11 cellular contexts compared by ENCODE assay signal in genomic region chr16:64478258-64478906, GRCh38.
DNase-seq lines count a peak whose midpoint lies in the region; ATAC-seq and TF ChIP-seq lines count a peak whose summit lies in the region.
"Had no signal": no experiment of that assay in that cellular context is flagged by ENCODE, and none has a peak within 500 bp of the region (broad histone marks: within the 10 kb centered on the region; RNA-seq: fewer than 3 reads in every experiment).

No MANE protein-coding gene starts in this region.

- H3K9me1 ChIP-seq in IMR-90 (ENCODE audit: insufficient read depth, low read length) = no peaks in the 10 kb centered on the region

- H4K91ac ChIP-seq in IMR-90 (ENCODE audit: insufficient read depth, low read depth, low read length) = no peak overlapping the region

- H2BK120ac ChIP-seq in IMR-90 (ENCODE audit: low read depth, low read length) = no peak overlapping the region

- no peak overlapping the region for H3K56ac ChIP-seq in IMR-90 (ENCODE audit: extremely low read depth, insufficient read depth, low read length)

- H2AK5ac ChIP-seq in IMR-90 (ENCODE audit: low read depth, low read length) = no peak overlapping the region

- H2BK20ac ChIP-seq in IMR-90 (ENCODE audit: low read depth, low read length) = no peak overlapping the region

- H2BK15ac ChIP-seq in IMR-90 (ENCODE audit: low read depth, low read length) = no peak overlapping the region

- no peak overlapping the region for H3K4me3 ChIP-seq in AG09309 (ENCODE audit: control insufficient read depth, low read depth, low read length)
- no peak overlapping the region for H3K4me3 ChIP-seq in IMR-90 (ENCODE audit: insufficient read depth, low read depth, low read length)
- H3K4me3 ChIP-seq in endodermal cell (ENCODE audit: low read length) = no peak overlapping the region
- H3K4me3 ChIP-seq: BLaER1, SJSA1 had no signal

- H2AK9ac ChIP-seq in IMR-90 (replicated peaks; ENCODE audit: low read depth, low read length, poor library complexity) = no peak overlapping the region

- no peaks in the 10 kb centered on the region for H3K9me3 ChIP-seq in IMR-90 (ENCODE audit: control insufficient read depth, insufficient read depth, low read length)
- H3K9me3 ChIP-seq in endodermal cell (ENCODE audit: control insufficient read depth, low read length) = no peaks in the 10 kb centered on the region
- H3K9me3 ChIP-seq: BLaER1, SJSA1 had no signal

- no peak overlapping the region for H3K23ac ChIP-seq in IMR-90 (ENCODE audit: low read depth, low read length)

- no peaks in the 10 kb centered on the region for H3K9me3 Mint-ChIP-seq in endodermal cell

- TF ChIP-seq RAD21 in IMR-90 (IDR thresholded peaks at IDR 0.05; ENCODE audit: low read length) = no peak

- intact Hi-C loops in IMR-90 (cut with micrococcal nuclease) = no loop called here

- no CpG with 5 or more reads among the region's 5 CpGs for WGBS in IMR-90 (ENCODE audit: extremely low coverage in 2 of 2, insufficient read length in 1 of 2), 2 experiments
- 86 to 96% methylated on average over 4 to 5 of the region's 5 CpGs for WGBS in endodermal cell (ENCODE audit: insufficient coverage in 1 of 2, insufficient read length in 1 of 2), 2 experiments

- H4K8ac ChIP-seq in IMR-90 (ENCODE audit: low read depth in 2 of 2, low read length in 2 of 2) = no peak overlapping the region

- no peak for TF ChIP-seq CTCF in AG09309 (IDR thresholded peaks at IDR 0.05; ENCODE audit: control insufficient read depth, insufficient read depth, low read depth, low read length, missing control alignments)
- TF ChIP-seq CTCF in IMR-90 (conservative IDR thresholded peaks at IDR 0.05; ENCODE audit: low read depth, low read length) = no peak
- TF ChIP-seq CTCF in endodermal cell (conservative IDR thresholded peaks at IDR 0.05) = no peak

- no TSS peak for BruUV-seq in IMR-90 (replicated peaks; lab: Mats Ljungman, UMichigan)

- no peaks in the 10 kb centered on the region for H3K4me1 Mint-ChIP-seq in endodermal cell

- H4K5ac ChIP-seq in IMR-90 (ENCODE audit: low read depth, low read length) = no peak overlapping the region

- H3K4ac ChIP-seq in IMR-90 (ENCODE audit: low read depth, low read length) = no peak overlapping the region

- H3K14ac ChIP-seq in IMR-90 (replicated peaks; ENCODE audit: low read depth, low read length) = peak overlapping the region; percentile 46; the same call in 1 of the 2 replicates

- H3K36me3 ChIP-seq in IMR-90 (ENCODE audit: control insufficient read depth, insufficient read depth, low read length) = no peaks in the 10 kb centered on the region
- no peaks in the 10 kb centered on the region for H3K36me3 ChIP-seq in endodermal cell (ENCODE audit: control insufficient read depth, insufficient read depth, low read length)
- H3K36me3 ChIP-seq: BLaER1, SJSA1 had no signal

- no peaks in the 10 kb centered on the region for H4K20me1 ChIP-seq in IMR-90 (ENCODE audit: insufficient read depth, low read length)
- H4K20me1 ChIP-seq: BLaER1 had no signal

- H3K36me3 Mint-ChIP-seq in endodermal cell (ENCODE audit: low read depth) = no peaks in the 10 kb centered on the region

- H3K79me1 ChIP-seq in IMR-90 (ENCODE audit: low read depth in 1 of 2, low read length in 2 of 2) = no peaks in the 10 kb centered on the region

- H3K27me3 ChIP-seq in IMR-90 (ENCODE audit: control insufficient read depth, insufficient read depth, low read length) (no peaks in the 10 kb centered on the region), endodermal cell (ENCODE audit: control insufficient read depth, insufficient read depth, low read length, poor library complexity, severe bottlenecking) (no peaks in the 10 kb centered on the region)
- H3K27me3 ChIP-seq: BLaER1, SJSA1 had no signal

- H3K4me3 Mint-ChIP-seq in endodermal cell = no peak overlapping the region

- peak; percentile 67 for DNase-seq in AG09309 (ENCODE audit: low read depth)
- DNase-seq in IMR-90 = peak; percentile 54
- peak; percentile 0 for DNase-seq in dermis blood vessel endothelial cell
- DNase-seq in mucosa of gallbladder (ENCODE audit: low spot score) = peak; percentile 57
- DNase-seq in G401 (ENCODE audit: low spot score) = no peak
- no peak for DNase-seq in endodermal cell
- DNase-seq: activated CD4-positive, CD25-positive, alpha-beta regulatory T cell treated with anti-CD3 and anti-CD28 coated beads, Interleukin-2, amount 50 U/mL, for 72 hours had no signal

- peak overlapping the region; percentile 31; the same call in 1 of the 2 replicates for H3K4me2 ChIP-seq in IMR-90 (ENCODE audit: low read depth, low read length)
- H3K4me2 ChIP-seq: BLaER1 had no signal

- dilution Hi-C loops in IMR-90 (cut with HindIII; ENCODE audit: low sequenced_read_pairs, unreplicated experiment) = no loop called here

- POLR2A ChIA-PET in IMR-90 (lab: Charles Lee; ENCODE audit: unreplicated experiment) = no interaction called here

- TF ChIP-seq POLR2A in IMR-90 (IDR thresholded peaks at IDR 0.05; ENCODE audit: low read depth, low read length) = no peak

- H2AFZ ChIP-seq in IMR-90 (replicated peaks; ENCODE audit: low read length, poor library complexity) = no peak overlapping the region

- no peaks in the 10 kb centered on the region for H3K27me3 Mint-ChIP-seq in endodermal cell (ENCODE audit: insufficient read depth)

- no peak overlapping the region for H3K18ac ChIP-seq in IMR-90 (ENCODE audit: low read depth, low read length)

- CTCF ChIA-PET in IMR-90 (lab: Yijun Ruan, JAX) = interaction anchor here (1.3 kb wide), 1 partner anchor 8 kb away, joined by 5 read pairs; no protein-coding TSS in a partner anchor

- peak; percentile 90 for ATAC-seq in IMR-90 (ENCODE audit: low read depth)
- no peak for ATAC-seq in GM18511 (IDR thresholded peaks at IDR 0.05; ENCODE audit: unreplicated experiment)
- no peak for ATAC-seq in GM19452 (IDR thresholded peaks at IDR 0.05; ENCODE audit: unreplicated experiment)

- H3K27ac Mint-ChIP-seq in endodermal cell = no peak overlapping the region

- H3K9ac ChIP-seq in IMR-90 (ENCODE audit: low read depth, low read length) (no peak overlapping the region), endodermal cell (ENCODE audit: extremely low read depth, low read length, poor library complexity, severe bottlenecking) (no peak overlapping the region)
- H3K9ac ChIP-seq: BLaER1 had no signal

- no peak overlapping the region for H2BK5ac ChIP-seq in IMR-90 (ENCODE audit: low read depth, low read length, poor library complexity, severe bottlenecking)

- H3K4me1 ChIP-seq in IMR-90 (ENCODE audit: control insufficient read depth, insufficient read depth, low read length) (peaks cover 2% of the 10 kb centered on the region; the same call in 1 of the 2 replicates), endodermal cell (ENCODE audit: control insufficient read depth, insufficient read depth, low read length) (no peaks in the 10 kb centered on the region)
- H3K4me1 ChIP-seq: BLaER1 had no signal

- in situ Hi-C loops in IMR-90 (cut with MboI; ENCODE audit: low sequenced_read_pairs) = no loop called here
- in situ Hi-C loops in G401 (cut with HindIII; ENCODE audit: low sequenced_read_pairs) = no loop called here

- no peak overlapping the region for H3K27ac ChIP-seq in IMR-90 (ENCODE audit: insufficient read depth, low read length)
- H3K27ac ChIP-seq in endodermal cell (ENCODE audit: low read depth, low read length) = no peak overlapping the region
- H3K27ac ChIP-seq: BLaER1, SJSA1 had no signal

TF ChIP-seq in IMR-90, 13 proteins besides CTCF, POLR2A, EP300 and RAD21:
- TF ChIP-seq MAZ (IDR thresholded peaks at IDR 0.05; ENCODE audit: borderline replicate concordance, low read depth, low read length) (no peak), RFX5 (IDR thresholded peaks at IDR 0.05; ENCODE audit: low read depth, low read length) (no peak), CEBPB (IDR thresholded peaks at IDR 0.05; ENCODE audit: low read depth, low read length) (no peak), BHLHE40 (IDR thresholded peaks at IDR 0.05; ENCODE audit: low read depth, low read length) (no peak), ELK1 (IDR thresholded peaks at IDR 0.05; ENCODE audit: borderline replicate concordance, low read depth, low read length) (no peak), NFE2L2 (IDR thresholded peaks at IDR 0.05; ENCODE audit: low read depth, low read length) (no peak), FOS (IDR thresholded peaks at IDR 0.05; ENCODE audit: low read depth, low read length) (no peak), RCOR1 (IDR thresholded peaks at IDR 0.05; ENCODE audit: insufficient replicate concordance, low read length) (no peak), MXI1 (IDR thresholded peaks at IDR 0.05; ENCODE audit: borderline replicate concordance, low read depth, low read length) (no peak), MAFK (IDR thresholded peaks at IDR 0.05; ENCODE audit: low read depth, low read length) (no peak; the same call in 1 of the 2 replicates), CHD1 (IDR thresholded peaks at IDR 0.05; ENCODE audit: low read depth, low read length) (no peak), USF2 (IDR thresholded peaks at IDR 0.05; ENCODE audit: low read depth, low read length) (no peak), SMC3 (IDR thresholded peaks at IDR 0.05; ENCODE audit: low read depth, low read length) (no peak)
TF ChIP-seq in IMR-90: peak in this region for 0.

Comparison
In these comparisons a context has a peak if more than half of its experiments do, and no peak if none do; other contexts are left out.
1. DNase-seq: peak in AG09309 (single experiment), IMR-90 (single experiment), dermis blood vessel endothelial cell (single experiment) and mucosa of gallbladder (single experiment); none in G401 (single experiment) and endodermal cell (single experiment).